11 cellular contexts compared by ENCODE assay signal in the genomic region with DNA sequence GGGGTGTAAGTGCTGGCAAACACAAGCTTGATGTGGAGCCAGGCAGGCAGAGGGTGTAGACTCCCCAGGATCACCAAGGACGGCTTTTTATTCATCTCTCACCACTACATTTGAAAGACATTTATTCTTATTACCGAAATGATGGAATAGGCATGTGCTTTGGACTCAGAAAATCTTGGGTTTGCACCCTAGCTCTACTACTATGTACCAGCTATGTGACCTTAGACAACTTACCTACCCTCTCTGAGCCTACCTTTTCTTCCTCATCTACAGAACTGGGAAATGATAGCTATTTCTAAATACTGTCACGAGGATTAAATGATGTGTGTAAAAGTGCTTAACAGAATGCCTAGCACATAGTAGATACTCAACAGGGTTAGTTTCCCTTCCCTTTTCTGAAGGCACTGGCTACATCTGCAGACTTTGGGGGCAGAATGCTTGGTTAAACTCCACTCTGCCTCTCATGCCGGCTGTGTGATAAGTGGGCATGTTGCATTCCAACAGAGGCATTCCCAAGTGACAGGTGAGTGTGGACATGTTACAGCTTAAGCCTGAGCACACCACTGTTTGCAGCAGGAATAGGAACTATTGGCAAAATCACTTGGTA.
DNase-seq lines count a peak whose midpoint lies in the region; ATAC-seq, FAIRE-seq and TF ChIP-seq lines count a peak whose summit lies in the region.
"Had no signal": no experiment of that assay in that cellular context is flagged by ENCODE, and none has a peak within 500 bp of the region (broad histone marks: within the 10 kb centered on the region; RNA-seq: fewer than 3 reads in every experiment).

No MANE protein-coding gene starts in this region.

- no peaks in the 10 kb centered on the region for H3K9me3 ChIP-seq in cardiac muscle cell (ENCODE audit: low read depth)

- peak; percentile 62 to 95 for DNase-seq in cardiac muscle cell (ENCODE audit: low read depth in 1 of 2, low spot score in 1 of 2)
- no peak for DNase-seq in EL
- no peak for DNase-seq in activated CD8-positive, alpha-beta memory T cell treated with anti-CD3 and anti-CD28 coated beads, Interleukin-2, amount 50 U/mL, for 4 hours
- DNase-seq in H54 (ENCODE audit: insufficient read length, low spot score) = no peak
- no peak for DNase-seq in NCI-H187 (lab: John Stamatoyannopoulos, UW)
- DNase-seq: CD4-positive, alpha-beta memory T cell; NCI-H524 had no signal

- TF ChIP-seq CTCF in cardiac muscle cell (IDR thresholded peaks at IDR 0.05; ENCODE audit: low read depth, low read length) = no peak

- TF ChIP-seq POLR2A in GM18505 (IDR thresholded peaks at IDR 0.05; ENCODE audit: borderline replicate concordance, extremely low read depth, insufficient read depth, insufficient read length) = no peak
- no peak for TF ChIP-seq POLR2A in H54 (IDR thresholded peaks at IDR 0.05; ENCODE audit: low read depth, low read length)

- no peak for FAIRE-seq in H54 (lab: Jason Lieb, UNC)
- FAIRE-seq: frontal cortex had no signal

- H3K27me3 ChIP-seq in cardiac muscle cell = no peaks in the 10 kb centered on the region

- H3K27ac ChIP-seq in cardiac muscle cell = peak overlapping the region; percentile 98

- H3K4me3 ChIP-seq in cardiac muscle cell = no peak overlapping the region

- H3K36me3 ChIP-seq in cardiac muscle cell = no peaks in the 10 kb centered on the region

- H3K4me1 ChIP-seq in cardiac muscle cell (ENCODE audit: low read depth) = peaks cover 69% of the 10 kb centered on the region

- ATAC-seq in GM18505 (IDR thresholded peaks at IDR 0.05; ENCODE audit: unreplicated experiment) = peak; percentile 96
- peak; percentile 96 for ATAC-seq in GM21529 (IDR thresholded peaks at IDR 0.05; ENCODE audit: unreplicated experiment)
- peak; percentile 87 for ATAC-seq in HG03342 (IDR thresholded peaks at IDR 0.05; ENCODE audit: unreplicated experiment)

Comparison
In these comparisons a context has a peak if more than half of its experiments do, and no peak if none do; other contexts are left out.
1. DNase-seq: peak in cardiac muscle cell (2 of 2); none in EL (single experiment), activated CD8-positive, alpha-beta memory T cell treated with anti-CD3 and anti-CD28 coated beads, Interleukin-2, amount 50 U/mL, for 4 hours (single experiment), H54 (single experiment) and NCI-H187 (0 of 2).
2. Peak in every context shown above with its lines, with median percentiles within 50 percentile points of each other: ATAC-seq.